In the genomic region with DNA sequence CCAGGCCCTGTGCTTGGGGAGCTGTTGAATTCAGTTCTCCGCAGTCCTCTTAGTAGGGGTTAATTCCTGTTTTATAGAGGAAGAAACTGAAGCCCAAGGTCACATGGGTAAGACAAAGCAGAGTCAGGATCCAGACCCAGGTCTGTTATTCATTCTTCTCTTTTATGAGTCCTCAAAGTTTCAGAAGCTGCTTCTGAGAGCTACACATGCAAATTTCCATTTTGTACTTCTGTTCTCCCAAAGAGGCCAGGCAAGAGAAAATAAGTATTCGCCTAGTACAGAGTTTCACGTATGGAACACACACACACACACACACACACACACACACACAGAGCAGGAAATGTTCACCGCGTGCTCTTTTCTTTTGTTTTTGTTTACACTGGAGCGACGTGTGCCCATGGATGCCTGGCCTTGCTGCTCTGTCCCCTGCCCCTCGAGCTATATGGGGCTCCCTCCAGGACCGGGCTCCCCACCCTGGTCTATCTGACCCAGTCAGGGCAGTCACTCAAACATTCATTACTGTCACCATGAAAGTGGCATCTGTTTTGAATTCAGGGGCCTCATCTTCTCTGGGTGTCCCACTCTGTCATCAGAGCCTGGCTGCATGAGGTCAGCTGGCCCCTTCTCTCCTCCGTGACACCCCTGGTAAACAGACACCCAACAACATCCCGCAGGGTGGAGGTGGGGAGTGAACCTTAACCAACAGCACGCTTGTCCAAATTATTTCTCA, we compare ENCODE assay signal across 1 cellular context.
TF ChIP-seq lines count a peak whose summit lies in the region.

No MANE protein-coding gene starts in this region.

TF ChIP-seq in liver, 16 proteins besides CTCF, POLR2A, EP300 and RAD21 (continued from another document):
- TF ChIP-seq GABPA (IDR thresholded peaks at IDR 0.05 in 1 of 2, conservative IDR thresholded peaks at IDR 0.05 in 1 of 2): no peak
- no peak for TF ChIP-seq JUND (IDR thresholded peaks at IDR 0.05)
- TF ChIP-seq TAF1 (conservative IDR thresholded peaks at IDR 0.05): no peak
- TF ChIP-seq, protein P1, sequence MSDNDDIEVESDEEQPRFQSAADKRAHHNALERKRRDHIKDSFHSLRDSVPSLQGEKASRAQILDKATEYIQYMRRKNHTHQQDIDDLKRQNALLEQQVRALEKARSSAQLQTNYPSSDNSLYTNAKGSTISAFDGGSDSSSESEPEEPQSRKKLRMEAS (IDR thresholded peaks at IDR 0.05): peak; percentile 40
- TF ChIP-seq, protein P2, sequence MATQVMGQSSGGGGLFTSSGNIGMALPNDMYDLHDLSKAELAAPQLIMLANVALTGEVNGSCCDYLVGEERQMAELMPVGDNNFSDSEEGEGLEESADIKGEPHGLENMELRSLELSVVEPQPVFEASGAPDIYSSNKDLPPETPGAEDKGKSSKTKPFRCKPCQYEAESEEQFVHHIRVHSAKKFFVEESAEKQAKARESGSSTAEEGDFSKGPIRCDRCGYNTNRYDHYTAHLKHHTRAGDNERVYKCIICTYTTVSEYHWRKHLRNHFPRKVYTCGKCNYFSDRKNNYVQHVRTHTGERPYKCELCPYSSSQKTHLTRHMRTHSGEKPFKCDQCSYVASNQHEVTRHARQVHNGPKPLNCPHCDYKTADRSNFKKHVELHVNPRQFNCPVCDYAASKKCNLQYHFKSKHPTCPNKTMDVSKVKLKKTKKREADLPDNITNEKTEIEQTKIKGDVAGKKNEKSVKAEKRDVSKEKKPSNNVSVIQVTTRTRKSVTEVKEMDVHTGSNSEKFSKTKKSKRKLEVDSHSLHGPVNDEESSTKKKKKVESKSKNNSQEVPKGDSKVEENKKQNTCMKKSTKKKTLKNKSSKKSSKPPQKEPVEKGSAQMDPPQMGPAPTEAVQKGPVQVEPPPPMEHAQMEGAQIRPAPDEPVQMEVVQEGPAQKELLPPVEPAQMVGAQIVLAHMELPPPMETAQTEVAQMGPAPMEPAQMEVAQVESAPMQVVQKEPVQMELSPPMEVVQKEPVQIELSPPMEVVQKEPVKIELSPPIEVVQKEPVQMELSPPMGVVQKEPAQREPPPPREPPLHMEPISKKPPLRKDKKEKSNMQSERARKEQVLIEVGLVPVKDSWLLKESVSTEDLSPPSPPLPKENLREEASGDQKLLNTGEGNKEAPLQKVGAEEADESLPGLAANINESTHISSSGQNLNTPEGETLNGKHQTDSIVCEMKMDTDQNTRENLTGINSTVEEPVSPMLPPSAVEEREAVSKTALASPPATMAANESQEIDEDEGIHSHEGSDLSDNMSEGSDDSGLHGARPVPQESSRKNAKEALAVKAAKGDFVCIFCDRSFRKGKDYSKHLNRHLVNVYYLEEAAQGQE (IDR thresholded peaks at IDR 0.05): no peak
- TF ChIP-seq YY1 (IDR thresholded peaks at IDR 0.05): no peak
- no peak for TF ChIP-seq HNF4G (IDR thresholded peaks at IDR 0.05)
